1 cellular context compared by ENCODE assay signal in genomic region chr17:75094871-75095399, GRCh38.
TF ChIP-seq lines count a peak whose summit lies in the region.

No MANE protein-coding gene starts in this region.

TF ChIP-seq in H1, 55 proteins besides CTCF, POLR2A, EP300 and RAD21:
- TF ChIP-seq YY1 (IDR thresholded peaks at IDR 0.05; ENCODE audit: low read depth, low read length) (no peak), TAF7 (optimal IDR thresholded peaks at IDR 0.05; ENCODE audit: borderline replicate concordance, low read depth, low read length) (no peak), CTBP2 (IDR thresholded peaks at IDR 0.05; ENCODE audit: borderline replicate concordance, insufficient read depth, insufficient read length, low read length) (no peak), SRF (IDR thresholded peaks at IDR 0.05; ENCODE audit: low read depth, low read length) (no peak), TAF1 (IDR thresholded peaks at IDR 0.05; ENCODE audit: low read depth, low read length) (no peak)
